Comparison of ENCODE assay signal across 10 cellular contexts in the genomic region with DNA sequence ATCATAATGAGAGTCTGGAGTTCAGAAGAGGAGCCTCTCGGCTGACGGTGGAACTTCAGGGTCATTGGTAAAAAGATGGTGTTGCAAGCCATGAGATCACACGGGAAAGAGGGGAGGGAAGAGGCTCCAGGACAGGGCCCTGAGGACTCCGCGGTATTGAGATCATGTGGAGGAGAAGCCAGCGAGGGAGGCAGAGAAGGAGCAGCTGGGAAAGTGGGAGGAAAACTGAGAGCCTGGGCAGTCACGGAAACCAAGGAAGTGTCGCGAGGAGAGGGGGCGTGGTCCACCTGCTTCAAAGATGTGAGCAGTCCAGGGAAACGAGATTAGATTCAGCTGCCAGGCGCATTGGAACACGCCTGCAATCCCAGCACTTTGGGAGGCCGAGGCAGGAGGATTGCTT. TPM values are rescaled to one million over a fixed set of nuclear protein-coding genes. Genes with fewer than 3 reads are reported as not detected.
DNase-seq lines count a peak whose midpoint lies in the region; ATAC-seq and TF ChIP-seq lines count a peak whose summit lies in the region.
"Had no signal": no experiment of that assay in that cellular context is flagged by ENCODE, and none has a peak within 500 bp of the region (broad histone marks: within the 10 kb centered on the region; RNA-seq: fewer than 3 reads in every experiment).

No MANE protein-coding gene starts in this region.

- no peak overlapping the region for H3K27ac Mint-ChIP-seq in Calu3 (ENCODE audit: unreplicated experiment)
- no peak overlapping the region for H3K27ac Mint-ChIP-seq in glutamatergic neuron (ENCODE audit: unreplicated experiment)
- H3K27ac Mint-ChIP-seq in CD8-positive, alpha-beta memory T cell, result no peak overlapping the region
- H3K27ac Mint-ChIP-seq: activated T-helper 2 cell treated with anti-CD3 and anti-CD28 coated beads, Interferon-gamma antibody, Interleukin-2, Interleukin-4, amounts not matched to agents 10 μg/mL and 5 μg/mL and 100 μg/mL, durations not matched to agents 14 hours and 24 hours and 36 hours; HFFc6 had no signal

- peaks cover 70% of the 10 kb centered on the region for H3K27me3 Mint-ChIP-seq in Calu3 (ENCODE audit: unreplicated experiment)
- peaks cover 4% of the 10 kb centered on the region for H3K27me3 Mint-ChIP-seq in glutamatergic neuron (ENCODE audit: unreplicated experiment)
- peaks cover 11 to 31% of the 10 kb centered on the region in 2 donors for H3K27me3 Mint-ChIP-seq in CD8-positive, alpha-beta memory T cell

- no peaks in the 10 kb centered on the region for H3K27me3 ChIP-seq in adrenal gland
- no peaks in the 10 kb centered on the region for H3K27me3 ChIP-seq in CD8-positive, alpha-beta memory T cell (ENCODE audit: insufficient read depth, low read length, poor library complexity, severe bottlenecking)

- intact Hi-C loops in Calu3 (cut with micrococcal nuclease; ENCODE audit: unreplicated experiment) (no loop called here), adrenal gland (cut with DNase I) (no loop called here)

- no peaks in the 10 kb centered on the region for H3K4me1 ChIP-seq in adrenal gland (replicated peaks in 1 of 2)
- H3K4me1 ChIP-seq in CD8-positive, alpha-beta memory T cell (ENCODE audit: insufficient read depth, low read length), result peaks cover 14% of the 10 kb centered on the region

- CTCF ChIA-PET in Calu3 (lab: Charles Lee), result no interaction called here
- CTCF ChIA-PET in CD8-positive, alpha-beta memory T cell (lab: Charles Lee), result no interaction called here

- H3K27ac ChIP-seq in adrenal gland, result no peak overlapping the region
- no peak overlapping the region for H3K27ac ChIP-seq in CD8-positive, alpha-beta memory T cell (ENCODE audit: low read depth, low read length)

- TF ChIP-seq CTCF in Calu3 (IDR thresholded peaks at IDR 0.05; ENCODE audit: unreplicated experiment) (no peak), adrenal gland (IDR thresholded peaks at IDR 0.05) (no peak), glutamatergic neuron (IDR thresholded peaks at IDR 0.05; ENCODE audit: partially characterized antibody, unreplicated experiment) (no peak)

- WGBS in adrenal gland, 4 donors, result 43 to 49% (median 47%) methylated on average over 14 of the region's 14 CpGs

- peaks cover 11% of the 10 kb centered on the region for H3K4me1 Mint-ChIP-seq in Calu3 (ENCODE audit: low read depth, unreplicated experiment)
- H3K4me1 Mint-ChIP-seq in glutamatergic neuron (ENCODE audit: low read depth, unreplicated experiment), result peaks cover 4% of the 10 kb centered on the region
- H3K4me1 Mint-ChIP-seq in CD8-positive, alpha-beta memory T cell, result peaks cover 13 to 23% (median 21%) of the 10 kb centered on the region in 3 donors

- POLR2A ChIA-PET in CD8-positive, alpha-beta memory T cell (lab: Charles Lee), result no interaction called here

- no peak for ATAC-seq in GM21515 (IDR thresholded peaks at IDR 0.05; ENCODE audit: unreplicated experiment)

- H3K9me3 ChIP-seq in adrenal gland (replicated peaks in 1 of 3), result no peaks in the 10 kb centered on the region
- H3K9me3 ChIP-seq in CD8-positive, alpha-beta memory T cell (ENCODE audit: low read length), result no peaks in the 10 kb centered on the region

- DNase-seq in Calu3 (peak; percentile 76), HT-29 (ENCODE audit: low spot score) (peak; percentile 17), adrenal gland (peak in 4 of 7 donors; percentile 21 to 40 (median 34)), myocyte (ENCODE audit: low read depth) (peak; percentile 59), glutamatergic neuron (no peak)
- DNase-seq in CD8-positive, alpha-beta memory T cell, result no peak
- DNase-seq in stimulated activated CD4-positive, alpha-beta T cell treated with anti-CD3 and anti-CD28 coated beads, Interleukin-2, amount 100 ng/mL, for 48 hours, result no peak
- DNase-seq: HFFc6 had no signal

- no TSS peak for BruUV-seq in Calu3 (replicated peaks; lab: Mats Ljungman, UMichigan)

- H3K36me3 Mint-ChIP-seq in Calu3 (ENCODE audit: insufficient read depth, unreplicated experiment), result no peaks in the 10 kb centered on the region
- H3K36me3 Mint-ChIP-seq in glutamatergic neuron (ENCODE audit: unreplicated experiment), result no peaks in the 10 kb centered on the region
- peaks cover 0 to 2% (median 0%) of the 10 kb centered on the region in 3 donors for H3K36me3 Mint-ChIP-seq in CD8-positive, alpha-beta memory T cell

- TF ChIP-seq POLR2A in adrenal gland (IDR thresholded peaks at IDR 0.05), result no peak

- no peaks in the 10 kb centered on the region for H3K36me3 ChIP-seq in adrenal gland (replicated peaks in 1 of 2)
- H3K36me3 ChIP-seq in CD8-positive, alpha-beta memory T cell (ENCODE audit: insufficient read depth, low read length), result no peaks in the 10 kb centered on the region

- H3K4me3 ChIP-seq in adrenal gland, result no peak overlapping the region
- no peak overlapping the region for H3K4me3 ChIP-seq in CD8-positive, alpha-beta memory T cell (ENCODE audit: low read length)

- H3K9me3 Mint-ChIP-seq in Calu3 (ENCODE audit: low read depth, unreplicated experiment), result no peaks in the 10 kb centered on the region
- peaks cover 5% of the 10 kb centered on the region for H3K9me3 Mint-ChIP-seq in glutamatergic neuron (ENCODE audit: unreplicated experiment)
- peaks cover 0 to 1% (median 0%) of the 10 kb centered on the region in 5 donors for H3K9me3 Mint-ChIP-seq in CD8-positive, alpha-beta memory T cell
- H3K9me3 Mint-ChIP-seq: activated T-helper 2 cell treated with anti-CD3 and anti-CD28 coated beads, Interferon-gamma antibody, Interleukin-2, Interleukin-4, amounts not matched to agents 10 μg/mL and 5 μg/mL and 100 μg/mL, durations not matched to agents 14 hours and 24 hours and 36 hours; HFFc6 had no signal

- H3K4me3 Mint-ChIP-seq in Calu3 (ENCODE audit: low read depth, unreplicated experiment) (peak overlapping the region; percentile 8), glutamatergic neuron (ENCODE audit: unreplicated experiment) (no peak overlapping the region)
- H3K4me3 Mint-ChIP-seq in CD8-positive, alpha-beta memory T cell, result no peak overlapping the region
- H3K4me3 Mint-ChIP-seq: HFFc6 had no signal

RNA-seq across cellular contexts. Expression of a gene that starts 27.7 kb away (rescaled TPM):
- 4.4 and 4.9 TPM in 2 replicates for total RNA-seq in Calu3 (2022)
- 0.42 and 1.1 TPM in 2 replicates for total RNA-seq in HT-29 (2014; rRNA removed; shearing (Covaris generic))
- total RNA-seq in adrenal gland, result 1 to 10 TPM; 1.6 to 6.9 (median 4.1) TPM
- polyA plus RNA-seq in adrenal gland, result 1 to 10 TPM in 2 of 3 donors, under 1 TPM in 1; 0.57 to 4.7 (median 2.7) TPM
- 3.7 and 4.3 TPM in 2 replicates for total RNA-seq in myocyte
- polyA plus RNA-seq in myocyte (2012), result 0.88 TPM
- 117 TPM for total RNA-seq in glutamatergic neuron (ENCODE audit: unreplicated experiment)
- 1 to 10 TPM; 3.9 to 4.1 TPM for total RNA-seq in CD8-positive, alpha-beta memory T cell
- polyA plus RNA-seq in CD8-positive, alpha-beta memory T cell, result 20.3 TPM
- total RNA-seq: HFFc6 had no signal

RNA-seq across cellular contexts. Expression of a gene that starts 52.9 kb away (rescaled TPM):
- total RNA-seq in Calu3 (2022), result 149 and 153 TPM in 2 replicates
- 178 and 193 TPM in 2 replicates for total RNA-seq in HT-29 (2014; rRNA removed; shearing (Covaris generic))
- 100 to 1,000 TPM in 3 of 8 donors, 10 to 100 TPM in 5; 61.1 to 194 (median 88.7) TPM for total RNA-seq in adrenal gland
- 100 to 1,000 TPM in 1 of 3 donors, 10 to 100 TPM in 2; 95.5 to 109 (median 98.5) TPM for polyA plus RNA-seq in adrenal gland
- total RNA-seq in myocyte, result 53.6 and 62.5 TPM in 2 replicates
- polyA plus RNA-seq in myocyte (2012), result 74.4 TPM
- total RNA-seq in glutamatergic neuron (ENCODE audit: unreplicated experiment), result 232 TPM
- 100 to 1,000 TPM; 228 to 234 TPM for total RNA-seq in CD8-positive, alpha-beta memory T cell
- polyA plus RNA-seq in CD8-positive, alpha-beta memory T cell, result 96.8 TPM

Comparison
In these comparisons a context has a peak if more than half of its experiments do, and no peak if none do; other contexts are left out.
1. DNase-seq: peak in Calu3 (single experiment), HT-29 (single experiment), adrenal gland (4 of 7) and myocyte (single experiment); none in glutamatergic neuron (single experiment), CD8-positive, alpha-beta memory T cell (0 of 5) and stimulated activated CD4-positive, alpha-beta T cell treated with anti-CD3 and anti-CD28 coated beads, Interleukin-2, amount 100 ng/mL, for 48 hours (0 of 2).
2. RNA of a gene that starts 27.7 kb away (total RNA-seq): 117 TPM in glutamatergic neuron (single experiment); 4.4 to 4.9 TPM in Calu3, 1.6 to 6.9 TPM in adrenal gland, 3.9 to 4.1 TPM in CD8-positive, alpha-beta memory T cell, 3.7 to 4.3 TPM in myocyte and 0.42 to 1.1 TPM in HT-29; every median in the first group is over 10 times any median in the second.